ENCODE assay signal across 8 cellular contexts in genomic region chr11:65116370-65117205, GRCh38. TPM values are rescaled to one million over a fixed set of nuclear protein-coding genes. Genes with fewer than 3 reads are reported as not detected.
DNase-seq lines count a peak whose midpoint lies in the region; ATAC-seq and TF ChIP-seq lines count a peak whose summit lies in the region.

No MANE protein-coding gene starts in this region.

- peak; percentile 8 for ATAC-seq in GM18907 (IDR thresholded peaks at IDR 0.05; ENCODE audit: unreplicated experiment)
- ATAC-seq in HG02763 (IDR thresholded peaks at IDR 0.05; ENCODE audit: unreplicated experiment): no peak
- no peak for ATAC-seq in HG02840 (IDR thresholded peaks at IDR 0.05; ENCODE audit: low FRiP score, unreplicated experiment)

- WGBS in prostate gland: 16% methylated on average over 56 of the region's 68 CpGs

- H3K4me3 ChIP-seq in prostate gland: peak overlapping the region; percentile 79 to 82

- H3K4me1 ChIP-seq in prostate gland (replicated peaks): peaks cover 24% of the 10 kb centered on the region

- no peaks in the 10 kb centered on the region for H3K27me3 ChIP-seq in prostate gland (replicated peaks; ENCODE audit: insufficient read depth)

- peak overlapping the region; percentile 81 to 83 for H3K27ac ChIP-seq in prostate gland

- no peak for TF ChIP-seq CTCF in prostate gland (IDR thresholded peaks at IDR 0.05)

- intact Hi-C loops in prostate gland (cut with DNase I): loop anchor here (5.0 to 10.0 kb wide), 3 partner anchors 34 to 262 kb away; partner anchors contain the start of genes ATG2A, CDCA5 and ZFPL1

- peaks cover 7 to 10% of the 10 kb centered on the region in 2 donors for H3K36me3 ChIP-seq in prostate gland

- no peaks in the 10 kb centered on the region for H3K9me3 ChIP-seq in prostate gland

- DNase-seq in NCI-H2227 (lab: John Stamatoyannopoulos, UW; ENCODE audit: unreplicated experiment) (peak; percentile 58), foreskin melanocyte (peak; percentile 46), prostate gland (ENCODE audit: low spot score) (no peak), NCI-H187 (lab: John Stamatoyannopoulos, UW) (no peak)
- DNase-seq in activated effector memory CD4-positive, alpha-beta T cell treated with Interleukin-2 at 50 U/mL for 16 hours: peak; percentile 54

- no peak for TF ChIP-seq POLR2A in prostate gland (IDR thresholded peaks at IDR 0.05)

RNA-seq across cellular contexts. Expression of gene ZNHIT2, which starts 0.9 kb away (rescaled TPM):
- total RNA-seq in prostate gland: 10 to 100 TPM; 32.7 to 37.8 TPM

RNA-seq across cellular contexts. Expression of gene TM7SF2, which starts 4.9 kb away (rescaled TPM):
- 100 to 1,000 TPM in 1 of 2 donors, 10 to 100 TPM in 1; 73.9 to 185 TPM for total RNA-seq in prostate gland

RNA-seq across cellular contexts. Expression of gene FAU, which starts 5.3 kb away (rescaled TPM):
- 100 to 1,000 TPM; 654 to 691 TPM for total RNA-seq in prostate gland

RNA-seq across cellular contexts. Expression of gene MRPL49, which starts 5.5 kb away (rescaled TPM):
- 100 to 1,000 TPM in 1 of 2 donors, 10 to 100 TPM in 1; 99.9 to 113 TPM for total RNA-seq in prostate gland

RNA-seq across cellular contexts. Expression of gene SYVN1, which starts 17.7 kb away (rescaled TPM):
- total RNA-seq in prostate gland: 100 to 1,000 TPM in 1 of 2 donors, 10 to 100 TPM in 1; 89.7 to 108 TPM

Comparison
In these comparisons a context has a peak if more than half of its experiments do, and no peak if none do; other contexts are left out.
1. DNase-seq: peak in NCI-H2227 (single experiment), activated effector memory CD4-positive, alpha-beta T cell treated with Interleukin-2 at 50 U/mL for 16 hours (single experiment) and foreskin melanocyte (single experiment); none in prostate gland (single experiment) and NCI-H187 (0 of 2).